1 cellular context compared by ENCODE assay signal in the genomic region with DNA sequence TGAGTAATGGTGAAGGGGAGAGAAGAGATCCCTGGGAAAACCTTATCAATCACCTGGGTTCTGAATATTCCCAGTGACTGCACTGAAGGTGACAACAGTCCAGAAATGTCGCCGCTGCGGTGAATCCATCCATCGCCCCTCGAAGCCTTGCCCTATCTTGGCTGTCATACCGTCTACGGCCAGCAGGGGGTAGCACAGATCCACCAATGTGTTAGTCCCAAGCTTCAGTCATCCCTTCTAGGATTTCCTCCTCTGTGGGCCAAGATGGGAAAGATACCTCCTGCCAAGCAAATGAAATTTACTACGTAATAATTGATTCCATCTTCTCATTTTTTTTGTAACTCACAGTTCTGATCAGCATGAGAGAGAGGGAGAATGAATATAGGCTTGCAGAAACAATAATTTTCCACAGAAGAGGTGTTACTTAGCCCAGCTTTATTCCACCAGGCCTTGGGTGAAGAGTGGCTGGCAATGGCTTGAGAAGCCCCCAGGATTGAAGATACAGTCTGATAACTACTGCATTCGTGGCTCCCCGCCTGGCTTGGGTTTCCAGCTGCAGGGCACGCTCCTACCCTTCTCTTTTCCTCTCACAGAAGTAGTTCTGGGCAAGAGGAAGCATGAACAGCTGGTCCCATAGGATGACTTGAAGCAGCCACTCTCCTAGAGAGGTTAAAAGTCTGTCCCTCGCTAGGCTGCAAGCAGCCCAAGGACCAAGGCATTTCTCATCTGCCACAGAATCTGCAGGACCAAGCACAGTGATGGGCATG.
TF ChIP-seq lines count a peak whose summit lies in the region.

No MANE protein-coding gene starts in this region.

TF ChIP-seq in K562, 482 proteins besides CTCF, POLR2A, EP300 and RAD21 (continued from another document and continues in another):
- TF ChIP-seq MTF1 (CRISPR knock-in tag; IDR thresholded peaks at IDR 0.05; ENCODE audit: borderline replicate concordance): no peak
- no peak for TF ChIP-seq ZNF408 (CRISPR knock-in tag; IDR thresholded peaks at IDR 0.05; ENCODE audit: low read depth)
- no peak for TF ChIP-seq HDAC2 (IDR thresholded peaks at IDR 0.05)
- TF ChIP-seq GABPA (tag; conservative IDR thresholded peaks at IDR 0.05; ENCODE audit: low read depth): no peak
- TF ChIP-seq HSF4 (CRISPR knock-in tag; IDR thresholded peaks at IDR 0.05; ENCODE audit: borderline replicate concordance): no peak
- TF ChIP-seq YY1 (IDR thresholded peaks at IDR 0.05; ENCODE audit: borderline replicate concordance in 1 of 3, control insufficient read depth in 1 of 3, extremely low read depth in 1 of 3, insufficient read depth in 3 of 3, insufficient read length in 1 of 3, insufficient replicate concordance in 2 of 3, low read depth in 1 of 3, low read length in 2 of 3): peak in 1 of 3 experiments; percentile 9
- TF ChIP-seq HEY1 (CRISPR knock-in tag; IDR thresholded peaks at IDR 0.05; ENCODE audit: borderline replicate concordance): no peak
- TF ChIP-seq, protein P1, sequence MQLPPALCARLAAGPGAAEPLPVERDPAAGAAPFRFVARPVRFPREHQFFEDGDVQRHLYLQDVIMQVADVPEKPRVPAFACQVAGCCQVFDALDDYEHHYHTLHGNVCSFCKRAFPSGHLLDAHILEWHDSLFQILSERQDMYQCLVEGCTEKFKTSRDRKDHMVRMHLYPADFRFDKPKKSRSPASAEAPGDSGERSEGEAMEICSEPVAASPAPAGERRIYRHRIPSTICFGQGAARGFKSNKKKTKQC (CRISPR knock-in tag; IDR thresholded peaks at IDR 0.05): no peak
- TF ChIP-seq ZNF263 (CRISPR knock-in tag; IDR thresholded peaks at IDR 0.05; ENCODE audit: borderline replicate concordance): peak; percentile 62; the same call in 1 of the 2 replicates
- TF ChIP-seq, protein P2, sequence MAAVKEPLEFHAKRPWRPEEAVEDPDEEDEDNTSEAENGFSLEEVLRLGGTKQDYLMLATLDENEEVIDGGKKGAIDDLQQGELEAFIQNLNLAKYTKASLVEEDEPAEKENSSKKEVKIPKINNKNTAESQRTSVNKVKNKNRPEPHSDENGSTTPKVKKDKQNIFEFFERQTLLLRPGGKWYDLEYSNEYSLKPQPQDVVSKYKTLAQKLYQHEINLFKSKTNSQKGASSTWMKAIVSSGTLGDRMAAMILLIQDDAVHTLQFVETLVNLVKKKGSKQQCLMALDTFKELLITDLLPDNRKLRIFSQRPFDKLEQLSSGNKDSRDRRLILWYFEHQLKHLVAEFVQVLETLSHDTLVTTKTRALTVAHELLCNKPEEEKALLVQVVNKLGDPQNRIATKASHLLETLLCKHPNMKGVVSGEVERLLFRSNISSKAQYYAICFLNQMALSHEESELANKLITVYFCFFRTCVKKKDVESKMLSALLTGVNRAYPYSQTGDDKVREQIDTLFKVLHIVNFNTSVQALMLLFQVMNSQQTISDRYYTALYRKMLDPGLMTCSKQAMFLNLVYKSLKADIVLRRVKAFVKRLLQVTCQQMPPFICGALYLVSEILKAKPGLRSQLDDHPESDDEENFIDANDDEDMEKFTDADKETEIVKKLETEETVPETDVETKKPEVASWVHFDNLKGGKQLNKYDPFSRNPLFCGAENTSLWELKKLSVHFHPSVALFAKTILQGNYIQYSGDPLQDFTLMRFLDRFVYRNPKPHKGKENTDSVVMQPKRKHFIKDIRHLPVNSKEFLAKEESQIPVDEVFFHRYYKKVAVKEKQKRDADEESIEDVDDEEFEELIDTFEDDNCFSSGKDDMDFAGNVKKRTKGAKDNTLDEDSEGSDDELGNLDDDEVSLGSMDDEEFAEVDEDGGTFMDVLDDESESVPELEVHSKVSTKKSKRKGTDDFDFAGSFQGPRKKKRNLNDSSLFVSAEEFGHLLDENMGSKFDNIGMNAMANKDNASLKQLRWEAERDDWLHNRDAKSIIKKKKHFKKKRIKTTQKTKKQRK (IDR thresholded peaks at IDR 0.05; ENCODE audit: borderline replicate concordance, low read depth, low read length): no peak
- TF ChIP-seq NR2C2 (CRISPR knock-in tag; IDR thresholded peaks at IDR 0.05): no peak
- no peak for TF ChIP-seq NR2C2 (tag; IDR thresholded peaks at IDR 0.05)
- no peak for TF ChIP-seq CEBPB (tag; IDR thresholded peaks at IDR 0.05)
- no peak for TF ChIP-seq ZNF77 (CRISPR knock-in tag; IDR thresholded peaks at IDR 0.05)
- TF ChIP-seq FOXA1 (IDR thresholded peaks at IDR 0.05; ENCODE audit: borderline replicate concordance): no peak
- no peak for TF ChIP-seq ZFP30 (CRISPR knock-in tag; IDR thresholded peaks at IDR 0.05; ENCODE audit: borderline replicate concordance)
- no peak for TF ChIP-seq ETS2 (tag; IDR thresholded peaks at IDR 0.05; ENCODE audit: borderline replicate concordance, poor library complexity, severe bottlenecking)
- TF ChIP-seq CC2D1A (IDR thresholded peaks at IDR 0.05): peak; percentile 73; the same call in 1 of the 2 replicates
- TF ChIP-seq HNRNPH1 (optimal IDR thresholded peaks at IDR 0.05; ENCODE audit: low read depth, low read length): no peak
- TF ChIP-seq ZNF696 (CRISPR knock-in tag; conservative IDR thresholded peaks at IDR 0.05): no peak
- TF ChIP-seq, protein P3, sequence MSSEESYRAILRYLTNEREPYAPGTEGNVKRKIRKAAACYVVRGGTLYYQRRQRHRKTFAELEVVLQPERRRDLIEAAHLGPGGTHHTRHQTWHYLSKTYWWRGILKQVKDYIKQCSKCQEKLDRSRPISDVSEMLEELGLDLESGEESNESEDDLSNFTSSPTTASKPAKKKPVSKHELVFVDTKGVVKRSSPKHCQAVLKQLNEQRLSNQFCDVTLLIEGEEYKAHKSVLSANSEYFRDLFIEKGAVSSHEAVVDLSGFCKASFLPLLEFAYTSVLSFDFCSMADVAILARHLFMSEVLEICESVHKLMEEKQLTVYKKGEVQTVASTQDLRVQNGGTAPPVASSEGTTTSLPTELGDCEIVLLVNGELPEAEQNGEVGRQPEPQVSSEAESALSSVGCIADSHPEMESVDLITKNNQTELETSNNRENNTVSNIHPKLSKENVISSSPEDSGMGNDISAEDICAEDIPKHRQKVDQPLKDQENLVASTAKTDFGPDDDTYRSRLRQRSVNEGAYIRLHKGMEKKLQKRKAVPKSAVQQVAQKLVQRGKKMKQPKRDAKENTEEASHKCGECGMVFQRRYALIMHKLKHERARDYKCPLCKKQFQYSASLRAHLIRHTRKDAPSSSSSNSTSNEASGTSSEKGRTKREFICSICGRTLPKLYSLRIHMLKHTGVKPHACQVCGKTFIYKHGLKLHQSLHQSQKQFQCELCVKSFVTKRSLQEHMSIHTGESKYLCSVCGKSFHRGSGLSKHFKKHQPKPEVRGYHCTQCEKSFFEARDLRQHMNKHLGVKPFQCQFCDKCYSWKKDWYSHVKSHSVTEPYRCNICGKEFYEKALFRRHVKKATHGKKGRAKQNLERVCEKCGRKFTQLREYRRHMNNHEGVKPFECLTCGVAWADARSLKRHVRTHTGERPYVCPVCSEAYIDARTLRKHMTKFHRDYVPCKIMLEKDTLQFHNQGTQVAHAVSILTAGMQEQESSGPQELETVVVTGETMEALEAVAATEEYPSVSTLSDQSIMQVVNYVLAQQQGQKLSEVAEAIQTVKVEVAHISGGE (CRISPR knock-in tag; IDR thresholded peaks at IDR 0.05): no peak
- TF ChIP-seq ETV6 (IDR thresholded peaks at IDR 0.05; ENCODE audit: borderline replicate concordance in 1 of 2, low read depth in 2 of 2, low read length in 1 of 2): no peak
- no peak for TF ChIP-seq ETV6 (CRISPR knock-in tag; IDR thresholded peaks at IDR 0.05; ENCODE audit: borderline replicate concordance)
- TF ChIP-seq PHF20 (IDR thresholded peaks at IDR 0.05; ENCODE audit: partially characterized antibody): no peak
- TF ChIP-seq, protein P4, sequence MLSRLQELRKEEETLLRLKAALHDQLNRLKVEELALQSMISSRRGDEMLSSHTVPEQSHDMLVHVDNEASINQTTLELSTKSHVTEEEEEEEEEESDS (CRISPR knock-in tag; IDR thresholded peaks at IDR 0.05): no peak
- no peak for TF ChIP-seq ZNF165 (CRISPR knock-in tag; IDR thresholded peaks at IDR 0.05; ENCODE audit: borderline replicate concordance)
- TF ChIP-seq JUND (IDR thresholded peaks at IDR 0.05; ENCODE audit: borderline replicate concordance, low read depth, low read length): 0 out of 2 replicates have a peak, but pooled peaks have one; percentile 19
- TF ChIP-seq JUND (tag; IDR thresholded peaks at IDR 0.05; ENCODE audit: borderline replicate concordance, low read depth, low read length): no peak; the same call in 2 of the 3 replicates
- TF ChIP-seq, protein P5, sequence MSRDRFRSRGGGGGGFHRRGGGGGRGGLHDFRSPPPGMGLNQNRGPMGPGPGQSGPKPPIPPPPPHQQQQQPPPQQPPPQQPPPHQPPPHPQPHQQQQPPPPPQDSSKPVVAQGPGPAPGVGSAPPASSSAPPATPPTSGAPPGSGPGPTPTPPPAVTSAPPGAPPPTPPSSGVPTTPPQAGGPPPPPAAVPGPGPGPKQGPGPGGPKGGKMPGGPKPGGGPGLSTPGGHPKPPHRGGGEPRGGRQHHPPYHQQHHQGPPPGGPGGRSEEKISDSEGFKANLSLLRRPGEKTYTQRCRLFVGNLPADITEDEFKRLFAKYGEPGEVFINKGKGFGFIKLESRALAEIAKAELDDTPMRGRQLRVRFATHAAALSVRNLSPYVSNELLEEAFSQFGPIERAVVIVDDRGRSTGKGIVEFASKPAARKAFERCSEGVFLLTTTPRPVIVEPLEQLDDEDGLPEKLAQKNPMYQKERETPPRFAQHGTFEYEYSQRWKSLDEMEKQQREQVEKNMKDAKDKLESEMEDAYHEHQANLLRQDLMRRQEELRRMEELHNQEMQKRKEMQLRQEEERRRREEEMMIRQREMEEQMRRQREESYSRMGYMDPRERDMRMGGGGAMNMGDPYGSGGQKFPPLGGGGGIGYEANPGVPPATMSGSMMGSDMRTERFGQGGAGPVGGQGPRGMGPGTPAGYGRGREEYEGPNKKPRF (IDR thresholded peaks at IDR 0.05; ENCODE audit: low read depth, low read length): no peak
- TF ChIP-seq CHD1 (IDR thresholded peaks at IDR 0.05; ENCODE audit: low read length): no peak
- TF ChIP-seq NFXL1 (CRISPR knock-in tag; IDR thresholded peaks at IDR 0.05): no peak
- TF ChIP-seq STAG1 (CRISPR knock-in tag; IDR thresholded peaks at IDR 0.05; ENCODE audit: borderline replicate concordance): peak; percentile 82; the same call in 1 of the 2 replicates
- TF ChIP-seq TOE1 (IDR thresholded peaks at IDR 0.05; ENCODE audit: borderline replicate concordance): 0 out of 2 replicates have a peak, but pooled peaks have one; percentile 30
- no peak for TF ChIP-seq TOE1 (CRISPR knock-in tag; IDR thresholded peaks at IDR 0.05; ENCODE audit: borderline replicate concordance, low read depth)
- TF ChIP-seq RBM17 (IDR thresholded peaks at IDR 0.05; ENCODE audit: borderline replicate concordance, low read depth, low read length): no peak
- TF ChIP-seq NFRKB (IDR thresholded peaks at IDR 0.05; ENCODE audit: low read depth): no peak
- no peak for TF ChIP-seq GABPB2 (CRISPR knock-in tag; conservative IDR thresholded peaks at IDR 0.05)
- TF ChIP-seq POLR2AphosphoS2 (IDR thresholded peaks at IDR 0.05; ENCODE audit: low read length): no peak
- no peak for TF ChIP-seq CCAR2 (IDR thresholded peaks at IDR 0.05; ENCODE audit: low read depth, low read length)
- TF ChIP-seq TRIM24 (IDR thresholded peaks at IDR 0.05): no peak
- TF ChIP-seq, protein P6, sequence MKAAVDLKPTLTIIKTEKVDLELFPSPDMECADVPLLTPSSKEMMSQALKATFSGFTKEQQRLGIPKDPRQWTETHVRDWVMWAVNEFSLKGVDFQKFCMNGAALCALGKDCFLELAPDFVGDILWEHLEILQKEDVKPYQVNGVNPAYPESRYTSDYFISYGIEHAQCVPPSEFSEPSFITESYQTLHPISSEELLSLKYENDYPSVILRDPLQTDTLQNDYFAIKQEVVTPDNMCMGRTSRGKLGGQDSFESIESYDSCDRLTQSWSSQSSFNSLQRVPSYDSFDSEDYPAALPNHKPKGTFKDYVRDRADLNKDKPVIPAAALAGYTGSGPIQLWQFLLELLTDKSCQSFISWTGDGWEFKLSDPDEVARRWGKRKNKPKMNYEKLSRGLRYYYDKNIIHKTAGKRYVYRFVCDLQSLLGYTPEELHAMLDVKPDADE (conservative IDR thresholded peaks at IDR 0.05; ENCODE audit: control insufficient read depth, low read depth, low read length): no peak
- no peak for TF ChIP-seq BRCA1 (IDR thresholded peaks at IDR 0.05)
- no peak for TF ChIP-seq BRCA1 (CRISPR knock-in tag; IDR thresholded peaks at IDR 0.05)
- TF ChIP-seq SMARCB1 (IDR thresholded peaks at IDR 0.05; ENCODE audit: insufficient read length, low read depth): no peak
- TF ChIP-seq, protein P7, sequence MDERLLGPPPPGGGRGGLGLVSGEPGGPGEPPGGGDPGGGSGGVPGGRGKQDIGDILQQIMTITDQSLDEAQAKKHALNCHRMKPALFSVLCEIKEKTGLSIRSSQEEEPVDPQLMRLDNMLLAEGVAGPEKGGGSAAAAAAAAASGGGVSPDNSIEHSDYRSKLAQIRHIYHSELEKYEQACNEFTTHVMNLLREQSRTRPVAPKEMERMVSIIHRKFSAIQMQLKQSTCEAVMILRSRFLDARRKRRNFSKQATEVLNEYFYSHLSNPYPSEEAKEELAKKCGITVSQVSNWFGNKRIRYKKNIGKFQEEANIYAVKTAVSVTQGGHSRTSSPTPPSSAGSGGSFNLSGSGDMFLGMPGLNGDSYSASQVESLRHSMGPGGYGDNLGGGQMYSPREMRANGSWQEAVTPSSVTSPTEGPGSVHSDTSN (CRISPR knock-in tag; IDR thresholded peaks at IDR 0.05; ENCODE audit: low read depth): no peak
- TF ChIP-seq, protein P7 (tag; conservative IDR thresholded peaks at IDR 0.05; ENCODE audit: low read depth): no peak
- TF ChIP-seq ATF7 (IDR thresholded peaks at IDR 0.05): peak; percentile 15; the same call in 1 of the 2 replicates
- TF ChIP-seq, protein P8, sequence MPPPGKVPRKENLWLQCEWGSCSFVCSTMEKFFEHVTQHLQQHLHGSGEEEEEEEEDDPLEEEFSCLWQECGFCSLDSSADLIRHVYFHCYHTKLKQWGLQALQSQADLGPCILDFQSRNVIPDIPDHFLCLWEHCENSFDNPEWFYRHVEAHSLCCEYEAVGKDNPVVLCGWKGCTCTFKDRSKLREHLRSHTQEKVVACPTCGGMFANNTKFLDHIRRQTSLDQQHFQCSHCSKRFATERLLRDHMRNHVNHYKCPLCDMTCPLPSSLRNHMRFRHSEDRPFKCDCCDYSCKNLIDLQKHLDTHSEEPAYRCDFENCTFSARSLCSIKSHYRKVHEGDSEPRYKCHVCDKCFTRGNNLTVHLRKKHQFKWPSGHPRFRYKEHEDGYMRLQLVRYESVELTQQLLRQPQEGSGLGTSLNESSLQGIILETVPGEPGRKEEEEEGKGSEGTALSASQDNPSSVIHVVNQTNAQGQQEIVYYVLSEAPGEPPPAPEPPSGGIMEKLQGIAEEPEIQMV (tag; conservative IDR thresholded peaks at IDR 0.05; ENCODE audit: low read depth): no peak
